Comparison of ENCODE assay signal across 2 cellular contexts in genomic region chrX:110384490-110384889, GRCh38.
A peak's percentile ranks its signal among the peaks of the same experiment; 100 is the strongest.
TF ChIP-seq lines count a peak whose summit lies in the region.

No MANE protein-coding gene starts in this region.

TF ChIP-seq in A549, 52 proteins besides CTCF, POLR2A, EP300 and RAD21:
- TF ChIP-seq FOSB (CRISPR knock-in tag; IDR thresholded peaks at IDR 0.05) (no peak), ZC3H11A (IDR thresholded peaks at IDR 0.05) (no peak), JUNB (IDR thresholded peaks at IDR 0.05) (no peak), MYC (IDR thresholded peaks at IDR 0.05; ENCODE audit: borderline replicate concordance, low read length) (no peak)

TF ChIP-seq in K562, 482 proteins besides CTCF, POLR2A, EP300 and RAD21:
- TF ChIP-seq, protein P1, sequence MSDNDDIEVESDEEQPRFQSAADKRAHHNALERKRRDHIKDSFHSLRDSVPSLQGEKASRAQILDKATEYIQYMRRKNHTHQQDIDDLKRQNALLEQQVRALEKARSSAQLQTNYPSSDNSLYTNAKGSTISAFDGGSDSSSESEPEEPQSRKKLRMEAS (CRISPR knock-in tag; IDR thresholded peaks at IDR 0.05), result no peak
- TF ChIP-seq NFATC3 (IDR thresholded peaks at IDR 0.05), result peak; percentile 74; the same call in 1 of the 2 replicates
- TF ChIP-seq, protein P2, sequence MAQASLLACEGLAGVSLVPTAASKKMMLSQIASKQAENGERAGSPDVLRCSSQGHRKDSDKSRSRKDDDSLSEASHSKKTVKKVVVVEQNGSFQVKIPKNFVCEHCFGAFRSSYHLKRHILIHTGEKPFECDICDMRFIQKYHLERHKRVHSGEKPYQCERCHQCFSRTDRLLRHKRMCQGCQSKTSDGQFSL (CRISPR knock-in tag; IDR thresholded peaks at IDR 0.05), result no peak
- TF ChIP-seq, protein P2 (tag; IDR thresholded peaks at IDR 0.05), result no peak
- TF ChIP-seq, protein P3, sequence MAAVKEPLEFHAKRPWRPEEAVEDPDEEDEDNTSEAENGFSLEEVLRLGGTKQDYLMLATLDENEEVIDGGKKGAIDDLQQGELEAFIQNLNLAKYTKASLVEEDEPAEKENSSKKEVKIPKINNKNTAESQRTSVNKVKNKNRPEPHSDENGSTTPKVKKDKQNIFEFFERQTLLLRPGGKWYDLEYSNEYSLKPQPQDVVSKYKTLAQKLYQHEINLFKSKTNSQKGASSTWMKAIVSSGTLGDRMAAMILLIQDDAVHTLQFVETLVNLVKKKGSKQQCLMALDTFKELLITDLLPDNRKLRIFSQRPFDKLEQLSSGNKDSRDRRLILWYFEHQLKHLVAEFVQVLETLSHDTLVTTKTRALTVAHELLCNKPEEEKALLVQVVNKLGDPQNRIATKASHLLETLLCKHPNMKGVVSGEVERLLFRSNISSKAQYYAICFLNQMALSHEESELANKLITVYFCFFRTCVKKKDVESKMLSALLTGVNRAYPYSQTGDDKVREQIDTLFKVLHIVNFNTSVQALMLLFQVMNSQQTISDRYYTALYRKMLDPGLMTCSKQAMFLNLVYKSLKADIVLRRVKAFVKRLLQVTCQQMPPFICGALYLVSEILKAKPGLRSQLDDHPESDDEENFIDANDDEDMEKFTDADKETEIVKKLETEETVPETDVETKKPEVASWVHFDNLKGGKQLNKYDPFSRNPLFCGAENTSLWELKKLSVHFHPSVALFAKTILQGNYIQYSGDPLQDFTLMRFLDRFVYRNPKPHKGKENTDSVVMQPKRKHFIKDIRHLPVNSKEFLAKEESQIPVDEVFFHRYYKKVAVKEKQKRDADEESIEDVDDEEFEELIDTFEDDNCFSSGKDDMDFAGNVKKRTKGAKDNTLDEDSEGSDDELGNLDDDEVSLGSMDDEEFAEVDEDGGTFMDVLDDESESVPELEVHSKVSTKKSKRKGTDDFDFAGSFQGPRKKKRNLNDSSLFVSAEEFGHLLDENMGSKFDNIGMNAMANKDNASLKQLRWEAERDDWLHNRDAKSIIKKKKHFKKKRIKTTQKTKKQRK (IDR thresholded peaks at IDR 0.05; ENCODE audit: borderline replicate concordance, low read depth, low read length), result no peak
- TF ChIP-seq SMAD2 (IDR thresholded peaks at IDR 0.05; ENCODE audit: low read depth, low read length), result no peak
- no peak for TF ChIP-seq TCF7 (IDR thresholded peaks at IDR 0.05; ENCODE audit: borderline replicate concordance)
- TF ChIP-seq POLR2G (IDR thresholded peaks at IDR 0.05; ENCODE audit: low read depth, low read length), result no peak
- TF ChIP-seq SMARCA4 (IDR thresholded peaks at IDR 0.05), result no peak
- TF ChIP-seq ARNT (IDR thresholded peaks at IDR 0.05), result no peak
- TF ChIP-seq SLC30A9 (CRISPR knock-in tag; IDR thresholded peaks at IDR 0.05), result no peak
- TF ChIP-seq POLR2AphosphoS5 (IDR thresholded peaks at IDR 0.05; ENCODE audit: control insufficient read depth, insufficient read depth, low read depth, low read length), result no peak
- TF ChIP-seq SIRT6 (IDR thresholded peaks at IDR 0.05; ENCODE audit: low read depth, low read length), result no peak
- no peak for TF ChIP-seq NFIC (IDR thresholded peaks at IDR 0.05)
- TF ChIP-seq TCF7L2 (IDR thresholded peaks at IDR 0.05; ENCODE audit: low read depth, low read length), result no peak
- TF ChIP-seq FOS (IDR thresholded peaks at IDR 0.05; ENCODE audit: extremely low read depth, insufficient read length), result peak; percentile 51
- no peak for TF ChIP-seq BDP1 (IDR thresholded peaks at IDR 0.05; ENCODE audit: insufficient read depth, insufficient read length)
- TF ChIP-seq BRD9 (IDR thresholded peaks at IDR 0.05; ENCODE audit: low read depth, partially characterized antibody), result no peak
- TF ChIP-seq ARID1B (IDR thresholded peaks at IDR 0.05), result peak; percentile 45; the same call in 1 of the 2 replicates
- no peak for TF ChIP-seq KDM1A (IDR thresholded peaks at IDR 0.05)
- TF ChIP-seq HMG20B (CRISPR knock-in tag; IDR thresholded peaks at IDR 0.05), result no peak
- no peak for TF ChIP-seq MEF2D (tag; conservative IDR thresholded peaks at IDR 0.05; ENCODE audit: low read depth)
- peak; percentile 77; the same call in 1 of the 2 replicates for TF ChIP-seq JUND (IDR thresholded peaks at IDR 0.05; ENCODE audit: borderline replicate concordance, low read depth, low read length)
- peak; percentile 76; the same call in 2 of the 3 replicates for TF ChIP-seq JUND (tag; IDR thresholded peaks at IDR 0.05; ENCODE audit: borderline replicate concordance, low read depth, low read length)
- TF ChIP-seq RBM25 (IDR thresholded peaks at IDR 0.05; ENCODE audit: low read depth, low read length, severe bottlenecking), result no peak
- no peak for TF ChIP-seq ESRRB (CRISPR knock-in tag; IDR thresholded peaks at IDR 0.05; ENCODE audit: borderline replicate concordance)
- no peak for TF ChIP-seq PHB2 (IDR thresholded peaks at IDR 0.05; ENCODE audit: low read depth)
- TF ChIP-seq, protein P4, sequence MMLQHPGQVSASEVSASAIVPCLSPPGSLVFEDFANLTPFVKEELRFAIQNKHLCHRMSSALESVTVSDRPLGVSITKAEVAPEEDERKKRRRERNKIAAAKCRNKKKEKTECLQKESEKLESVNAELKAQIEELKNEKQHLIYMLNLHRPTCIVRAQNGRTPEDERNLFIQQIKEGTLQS (IDR thresholded peaks at IDR 0.05), result peak; percentile 82
- TF ChIP-seq, protein P4 (CRISPR knock-in tag; conservative IDR thresholded peaks at IDR 0.05), result no peak; the same call in 1 of the 2 replicates
- no peak for TF ChIP-seq HDGF (IDR thresholded peaks at IDR 0.05)
- TF ChIP-seq FOSL1 (tag; conservative IDR thresholded peaks at IDR 0.05), result peak; percentile 94
- no peak for TF ChIP-seq NCOA2 (IDR thresholded peaks at IDR 0.05; ENCODE audit: partially characterized antibody in 2 of 2)
- TF ChIP-seq SMARCE1 (IDR thresholded peaks at IDR 0.05), result peak; percentile 38; the same call in 1 of the 2 replicates
- peak; percentile 78; the same call in 1 of the 2 replicates for TF ChIP-seq JUN (IDR thresholded peaks at IDR 0.05; ENCODE audit: borderline replicate concordance, low read depth, low read length)
- no peak for TF ChIP-seq JUN (CRISPR knock-in tag; IDR thresholded peaks at IDR 0.05; ENCODE audit: borderline replicate concordance)
- TF ChIP-seq PCBP1 (IDR thresholded peaks at IDR 0.05; ENCODE audit: low read depth, low read length, poor library complexity, severe bottlenecking), result no peak
TF ChIP-seq in K562: peak in this region for 8.
